ENCODE assay signal across 12 cellular contexts in genomic region chr19:2062770-2063169, GRCh38. TPM values are rescaled to one million over a fixed set of nuclear protein-coding genes. Genes with fewer than 3 reads are reported as not detected.
DNase-seq lines count a peak whose midpoint lies in the region; ATAC-seq and TF ChIP-seq lines count a peak whose summit lies in the region.
"Had no signal": no experiment of that assay in that cellular context is flagged by ENCODE, and none has a peak within 500 bp of the region (broad histone marks: within the 10 kb centered on the region; RNA-seq: fewer than 3 reads in every experiment).

No MANE protein-coding gene starts in this region.

- H3K4me3 ChIP-seq in OCI-LY7 (ENCODE audit: low read depth, low read length, poor library complexity, severe bottlenecking) (peak overlapping the region; percentile 80), endocrine pancreas (ENCODE audit: control insufficient read depth, insufficient read depth, low read length) (no peak overlapping the region), gastrocnemius medialis (no peak overlapping the region)

- H3K4me3 Mint-ChIP-seq in activated CD8-positive, alpha-beta memory T cell treated with anti-CD3 and anti-CD28 coated beads, Interleukin-2, amount 10 ng/mL, durations not matched to agents 7 days and 5 days, result peak overlapping the region; percentile 84

- TF ChIP-seq CTCF in OCI-LY7 (conservative IDR thresholded peaks at IDR 0.05; ENCODE audit: low read length) (no peak), gastrocnemius medialis (IDR thresholded peaks at IDR 0.05 in 4 of 5, conservative IDR thresholded peaks at IDR 0.05 in 1 of 5) (no peak)

- intact Hi-C loops in OCI-LY7 (cut with micrococcal nuclease; ENCODE audit: unreplicated experiment), result no loop called here
- intact Hi-C loops in gastrocnemius medialis (cut with DNase I; ENCODE audit: low total_unique reads), result loop anchor here (5.0 to 10.0 kb wide), 5 partner anchors 565 to 1312 kb away; partner anchors contain the start of genes GPX4 and MIDN

- H3K36me3 ChIP-seq in OCI-LY7 (ENCODE audit: insufficient read depth, low read length) (no peaks in the 10 kb centered on the region), endocrine pancreas (ENCODE audit: control insufficient read depth, insufficient read depth, low read length) (no peaks in the 10 kb centered on the region), gastrocnemius medialis (no peaks in the 10 kb centered on the region)
- H3K36me3 ChIP-seq: MG63, suprapubic skin had no signal

- no peaks in the 10 kb centered on the region for H3K36me3 Mint-ChIP-seq in activated CD8-positive, alpha-beta memory T cell treated with anti-CD3 and anti-CD28 coated beads, Interleukin-2, amount 10 ng/mL, durations not matched to agents 7 days and 5 days

- peak overlapping the region; percentile 91 for H3K4me2 ChIP-seq in OCI-LY7 (ENCODE audit: low read length)

- H3K27me3 ChIP-seq in endocrine pancreas (ENCODE audit: control insufficient read depth, insufficient read depth, low read length) (no peaks in the 10 kb centered on the region), gastrocnemius medialis (no peaks in the 10 kb centered on the region)
- H3K27me3 ChIP-seq: MG63, suprapubic skin had no signal

- BruUV-seq in OCI-LY7 (replicated peaks; lab: Mats Ljungman, UMichigan), result no TSS peak

- no peak for DNase-seq in activated CD8-positive, alpha-beta memory T cell treated with anti-CD3 and anti-CD28 coated beads, Interleukin-2, amount 10 ng/mL, durations not matched to agents 7 days and 5 days
- DNase-seq in activated CD8-positive, alpha-beta memory T cell treated with anti-CD3 and anti-CD28 coated beads for 24 hours, result no peak
- no peak for DNase-seq in OCI-LY7 (ENCODE audit: low spot score)
- no peak for DNase-seq in gastrocnemius medialis
- no peak for DNase-seq in NCI-H2107 (lab: John Stamatoyannopoulos, UW)
- no peak for DNase-seq in NCI-H2171 treated with DMSO at 0.1 percent for 48 hours (lab: John Stamatoyannopoulos, UW)
- DNase-seq: effector CD4-positive, alpha-beta T cell; MG63; NCI-H526 had no signal

- no peaks in the 10 kb centered on the region for H3K9me3 Mint-ChIP-seq in activated CD8-positive, alpha-beta memory T cell treated with anti-CD3 and anti-CD28 coated beads, Interleukin-2, amount 10 ng/mL, durations not matched to agents 7 days and 5 days (ENCODE audit: low read depth)

- peak overlapping the region; percentile 47 for H3K9ac ChIP-seq in endocrine pancreas (ENCODE audit: control insufficient read depth, insufficient read depth, low read length)

- H2AFZ ChIP-seq in OCI-LY7 (ENCODE audit: low read length), result no peak overlapping the region; the same call in 1 of the 2 replicates

- in situ Hi-C loops in gastrocnemius medialis (cut with MboI; ENCODE audit: low sequenced_read_pairs in 4 of 4), result loop anchor here in 1 of 4 donors (10.0 kb wide), 1 partner anchor 128 kb away; no protein-coding TSS in a partner anchor

- H3K27me3 Mint-ChIP-seq in activated CD8-positive, alpha-beta memory T cell treated with anti-CD3 and anti-CD28 coated beads, Interleukin-2, amount 10 ng/mL, durations not matched to agents 7 days and 5 days, result no peaks in the 10 kb centered on the region

- no peak for TF ChIP-seq POLR2A in gastrocnemius medialis (IDR thresholded peaks at IDR 0.05)

- no peaks in the 10 kb centered on the region for H3K9me2 ChIP-seq in OCI-LY7 (ENCODE audit: insufficient read depth, low read length)

- peaks cover 23% of the 10 kb centered on the region for H3K4me1 Mint-ChIP-seq in activated CD8-positive, alpha-beta memory T cell treated with anti-CD3 and anti-CD28 coated beads, Interleukin-2, amount 10 ng/mL, durations not matched to agents 7 days and 5 days

- no peaks in the 10 kb centered on the region; the same call in 1 of the 2 replicates for H3K79me2 ChIP-seq in OCI-LY7 (ENCODE audit: insufficient read depth, low read depth, low read length)

- H3K27ac ChIP-seq in OCI-LY7 (ENCODE audit: low read depth, low read length, poor library complexity, severe bottlenecking), result peak overlapping the region; percentile 66
- peak overlapping the region; percentile 95 to 100 (median 98) for H3K27ac ChIP-seq in gastrocnemius medialis

- H3K9me3 ChIP-seq in OCI-LY7 (ENCODE audit: low read length) (no peaks in the 10 kb centered on the region), endocrine pancreas (ENCODE audit: control insufficient read depth, low read length) (no peaks in the 10 kb centered on the region), gastrocnemius medialis (no peaks in the 10 kb centered on the region)
- H3K9me3 ChIP-seq: MG63, suprapubic skin had no signal

- peak overlapping the region; percentile 61 for H3K27ac Mint-ChIP-seq in activated CD8-positive, alpha-beta memory T cell treated with anti-CD3 and anti-CD28 coated beads, Interleukin-2, amount 10 ng/mL, durations not matched to agents 7 days and 5 days

- H3K4me1 ChIP-seq in OCI-LY7 (ENCODE audit: insufficient read depth, low read length, poor library complexity, severe bottlenecking) (peaks cover 64% of the 10 kb centered on the region), endocrine pancreas (ENCODE audit: control insufficient read depth, insufficient read depth, low read length) (no peaks in the 10 kb centered on the region), gastrocnemius medialis (peaks cover 42 to 51% of the 10 kb centered on the region in 2 donors)

- CTCF ChIA-PET in activated CD8-positive, alpha-beta memory T cell treated with anti-CD3 and anti-CD28 coated beads, Interleukin-2, amount 10 ng/mL, durations not matched to agents 7 days and 5 days (lab: Charles Lee), result interaction anchor here (0.7 to 4.0 kb wide), 4 partner anchors 11 to 46 kb away, joined by 3 to 19 read pairs (median 4); partner anchors contain the start of gene MKNK2
- CTCF ChIA-PET in OCI-LY7 (lab: Charles Lee; ENCODE audit: unreplicated experiment), result no interaction called here

- no peaks in the 10 kb centered on the region for H4K20me1 ChIP-seq in OCI-LY7 (ENCODE audit: insufficient read depth, low read length)

- POLR2A ChIA-PET in OCI-LY7 (lab: Charles Lee), result interaction anchor here (1.6 kb wide), 1 partner anchor 11 kb away, joined by 4 read pairs; no protein-coding TSS in a partner anchor

- ATAC-seq in activated CD8-positive, alpha-beta memory T cell treated with anti-CD3 and anti-CD28 coated beads, Interleukin-2, amount 10 ng/mL, durations not matched to agents 7 days and 5 days, result no peak
- no peak for ATAC-seq in gastrocnemius medialis
- ATAC-seq in HG02981 (IDR thresholded peaks at IDR 0.05; ENCODE audit: unreplicated experiment), result no peak

RNA-seq across cellular contexts. Expression of gene MKNK2, which starts 11.7 kb away (rescaled TPM):
- total RNA-seq in activated CD8-positive, alpha-beta memory T cell treated with anti-CD3 and anti-CD28 coated beads, Interleukin-2, amount 10 ng/mL, durations not matched to agents 7 days and 5 days, result 100 to 1,000 TPM; 196 to 201 TPM
- total RNA-seq in OCI-LY7 (2014; rRNA removed; shearing (Covaris generic)), result 97.0 and 115 TPM in 2 replicates
- total RNA-seq in OCI-LY7 (2022) (200 and 225 TPM in 2 replicates), gastrocnemius medialis (1,000 to 10,000 TPM; 1,858 to 2,149 (median 1,965) TPM)

RNA-seq across cellular contexts. Expression of gene MOB3A, which starts 33.4 kb away (rescaled TPM):
- 100 to 1,000 TPM; 200 to 202 TPM for total RNA-seq in activated CD8-positive, alpha-beta memory T cell treated with anti-CD3 and anti-CD28 coated beads, Interleukin-2, amount 10 ng/mL, durations not matched to agents 7 days and 5 days
- total RNA-seq in OCI-LY7 (2014; rRNA removed; shearing (Covaris generic)), result 41.7 and 54.6 TPM in 2 replicates
- total RNA-seq in OCI-LY7 (2022) (87.5 and 111 TPM in 2 replicates), gastrocnemius medialis (10 to 100 TPM; 16.0 to 30.8 (median 22.2) TPM)

RNA-seq across cellular contexts. Expression of gene IZUMO4, which starts 33.9 kb away (rescaled TPM):
- 10 to 100 TPM in 1 of 2 experiments, 1 to 10 TPM in 1; 7.2 to 10.1 TPM for total RNA-seq in activated CD8-positive, alpha-beta memory T cell treated with anti-CD3 and anti-CD28 coated beads, Interleukin-2, amount 10 ng/mL, durations not matched to agents 7 days and 5 days
- 11.2 and 12.9 TPM in 2 replicates for total RNA-seq in OCI-LY7 (2014; rRNA removed; shearing (Covaris generic))
- total RNA-seq in OCI-LY7 (2022) (6.1 and 7.3 TPM in 2 replicates), gastrocnemius medialis (1 to 10 TPM in 1 of 4 donors, under 1 TPM in 1, not detected in 2; 0.93 to 1.4 TPM)

RNA-seq across cellular contexts. Expression of gene BTBD2, which starts 47.3 kb away (rescaled TPM):
- total RNA-seq in activated CD8-positive, alpha-beta memory T cell treated with anti-CD3 and anti-CD28 coated beads, Interleukin-2, amount 10 ng/mL, durations not matched to agents 7 days and 5 days, result 10 to 100 TPM; 37.4 to 52.7 TPM
- total RNA-seq in OCI-LY7 (2014; rRNA removed; shearing (Covaris generic)), result 41.9 and 53.9 TPM in 2 replicates
- total RNA-seq in OCI-LY7 (2022) (91.6 and 109 TPM in 2 replicates), gastrocnemius medialis (10 to 100 TPM; 54.6 to 82.9 (median 63.6) TPM)

Comparison
In these comparisons a context has a peak if more than half of its experiments do, and no peak if none do; other contexts are left out.
1. RNA of gene MKNK2, which starts 11.7 kb away (total RNA-seq): 1,858 to 2,149 TPM in gastrocnemius medialis; 97.0 to 225 TPM in OCI-LY7 and 196 to 201 TPM in activated CD8-positive, alpha-beta memory T cell treated with anti-CD3 and anti-CD28 coated beads, Interleukin-2, amount 10 ng/mL, durations not matched to agents 7 days and 5 days; every median in the first group is over 4 times any median in the second.